8 cellular contexts compared by ENCODE assay signal in genomic region chr4:40750461-40751258, GRCh38. TPM values are rescaled to one million over a fixed set of nuclear protein-coding genes. Genes with fewer than 3 reads are reported as not detected.
DNase-seq lines count a peak whose midpoint lies in the region; ATAC-seq and FAIRE-seq lines count a peak whose summit lies in the region.

No MANE protein-coding gene starts in this region.

- peak overlapping the region; percentile 53 to 70 (median 59) for H3K4me3 ChIP-seq in BLaER1 treated with 17β-estradiol and CSF1 and Interleukin-3, amounts not matched to agents 10 nM and 100 nM

- H3K27me3 Mint-ChIP-seq in naive B cell, result peaks cover 0 to 4% (median 0%) of the 10 kb centered on the region in 3 donors

- H4K20me1 ChIP-seq in BLaER1 treated with 17β-estradiol and CSF1 and Interleukin-3, amounts not matched to agents 10 nM and 100 nM, result no peaks in the 10 kb centered on the region

- H3K36me3 ChIP-seq in BLaER1 treated with 17β-estradiol and CSF1 and Interleukin-3, amounts not matched to agents 10 nM and 100 nM, result no peaks in the 10 kb centered on the region

- H3K36me3 Mint-ChIP-seq in naive B cell, result no peaks in the 10 kb centered on the region

- no peak for DNase-seq in HTR-8/SVneo (ENCODE audit: insufficient read length, low spot score)
- DNase-seq in ecto neural progenitor cell (ENCODE audit: low spot score), result peak; percentile 56
- DNase-seq in naive B cell, result no peak
- DNase-seq in mesenteric fat pad (ENCODE audit: low spot score), result no peak
- no peak for DNase-seq in NOMO-1 treated with dmso at 0.1 percent for 144 hours (lab: John Stamatoyannopoulos, UW; ENCODE audit: unreplicated experiment)
- DNase-seq in NOMO-1 (lab: John Stamatoyannopoulos, UW; ENCODE audit: unreplicated experiment in 2 of 2), result no peak

- peak overlapping the region in 1 of 11 experiments; percentile 34; a peak in 1 of 22 replicates for H3K27ac ChIP-seq in BLaER1 treated with 17β-estradiol and CSF1 and Interleukin-3, amounts not matched to agents 10 nM and 100 nM

- H3K9me3 Mint-ChIP-seq in naive B cell, result peaks cover 0 to 5% (median 3%) of the 10 kb centered on the region in 7 donors

- ATAC-seq in naive B cell (ENCODE audit: low read depth in 2 of 2) (peak; percentile 12 to 17), HG02610 (IDR thresholded peaks at IDR 0.05; ENCODE audit: unreplicated experiment) (no peak)

- peaks cover 11 to 30% (median 14%) of the 10 kb centered on the region in 3 donors for H3K4me1 Mint-ChIP-seq in naive B cell

- H3K27me3 ChIP-seq in BLaER1 treated with 17β-estradiol and CSF1 and Interleukin-3, amounts not matched to agents 10 nM and 100 nM, result peaks cover 29 to 37% (median 33%) of the 10 kb centered on the region in 11 experiments

- FAIRE-seq in HTR-8/SVneo (lab: Jason Lieb, UNC), result peak; percentile 59

- peak overlapping the region; percentile 80 to 99 (median 86) for H3K4me2 ChIP-seq in BLaER1 treated with 17β-estradiol and CSF1 and Interleukin-3, amounts not matched to agents 10 nM and 100 nM

- peak overlapping the region; percentile 38 to 88 (median 76) for H3K27ac Mint-ChIP-seq in naive B cell

- H3K9ac ChIP-seq in BLaER1 treated with 17β-estradiol and CSF1 and Interleukin-3, amounts not matched to agents 10 nM and 100 nM, result peak overlapping the region in 9 of 11 experiments; percentile 46 to 78 (median 67); a peak in 15 of 22 replicates

- peaks cover 5 to 14% (median 8%) of the 10 kb centered on the region in 10 experiments; a peak in 17 of 20 replicates for H3K4me1 ChIP-seq in BLaER1 treated with 17β-estradiol and CSF1 and Interleukin-3, amounts not matched to agents 10 nM and 100 nM

- H3K4me3 Mint-ChIP-seq in naive B cell, result peak overlapping the region; percentile 79 to 92 (median 88)

- peaks cover 15 to 49% (median 28%) of the 10 kb centered on the region in 11 experiments; a peak in 21 of 22 replicates for H3K9me3 ChIP-seq in BLaER1 treated with 17β-estradiol and CSF1 and Interleukin-3, amounts not matched to agents 10 nM and 100 nM (replicated peaks in 1 of 11)

RNA-seq across cellular contexts. Expression of gene NSUN7, which starts 0.9 kb away (rescaled TPM):
- polyA plus RNA-seq in naive B cell (ENCODE audit: low read depth in 6 of 6), result 1 to 10 TPM in 5 of 6 donors, under 1 TPM in 1; 0.47 to 3.7 (median 2.6) TPM
- 1.7 TPM for total RNA-seq in mesenteric fat pad
